ENCODE assay signal across 19 cellular contexts in the genomic region with DNA sequence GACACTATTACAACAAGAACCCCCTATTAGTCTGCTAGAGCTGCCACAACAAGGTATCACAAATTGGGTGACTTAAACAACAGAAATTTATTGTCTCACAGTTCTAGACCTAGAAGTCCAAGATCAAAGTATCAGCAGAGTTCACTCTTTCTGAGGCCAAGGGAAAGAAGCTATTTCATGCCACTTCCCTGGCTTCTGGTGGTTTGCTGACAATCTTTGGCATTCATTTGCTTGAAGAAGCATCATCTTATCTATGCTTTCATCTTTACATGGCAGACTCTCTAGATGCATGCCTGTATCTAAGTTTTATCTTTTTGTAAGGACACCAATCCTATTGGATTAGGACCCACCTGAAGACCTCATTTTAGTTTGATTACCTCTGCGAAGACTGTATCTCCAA.
"Had no signal": no experiment of that assay in that cellular context is flagged by ENCODE, and none has a peak within 500 bp of the region (broad histone marks: within the 10 kb centered on the region; RNA-seq: fewer than 3 reads in every experiment).

No MANE protein-coding gene starts in this region.

- H2AFZ ChIP-seq: hepatocyte had no signal

- H3K27ac ChIP-seq: hepatocyte, prostate gland, stomach, testis, WERI-Rb-1 had no signal

- DNase-seq: activated CD4-positive, alpha-beta memory T cell treated with anti-CD3 and anti-CD28 coated beads for 36 hours; activated CD4-positive, alpha-beta T cell treated with anti-CD3 and anti-CD28 coated beads for 36 hours; activated CD8-positive, alpha-beta memory T cell treated with anti-CD3 and anti-CD28 coated beads, Interleukin-2, amount 10 ng/mL, durations not matched to agents 7 days and 5 days; activated naive CD4-positive, alpha-beta T cell treated with anti-CD3 and anti-CD28 coated beads for 36 hours; activated naive CD8-positive, alpha-beta T cell treated with anti-CD3 and anti-CD28 coated beads, Interleukin-2, amount 50 U/mL, for 24 hours; activated T-cell treated with anti-CD3 and anti-CD28 coated beads, Interleukin-2, amount 50 U/mL, for 1 hour; aorta; erythroblast; islet precursor cell; occipital lobe; right cardiac atrium; stomach; T-helper 17 cell; testis; upper lobe of left lung; WERI-Rb-1 had no signal

- H3K79me2 ChIP-seq: hepatocyte had no signal

- H3K4me2 ChIP-seq: hepatocyte had no signal

- ATAC-seq: activated CD4-positive, alpha-beta T cell treated with anti-CD3 and anti-CD28 coated beads for 36 hours; activated CD8-positive, alpha-beta memory T cell treated with anti-CD3 and anti-CD28 coated beads, Interleukin-2, amount 10 ng/mL, durations not matched to agents 7 days and 5 days; activated naive CD8-positive, alpha-beta T cell treated with anti-CD3 and anti-CD28 coated beads, Interleukin-2, amount 50 U/mL, for 24 hours; left lobe of liver; right cardiac atrium; T-helper 17 cell had no signal

- H3K36me3 ChIP-seq: prostate gland, stomach, upper lobe of left lung, WERI-Rb-1 had no signal

- H3K4me1 ChIP-seq: prostate gland, upper lobe of left lung had no signal

- H3K9me3 ChIP-seq: prostate gland, stomach, testis, upper lobe of left lung had no signal

- H3K4me3 ChIP-seq: hepatocyte, prostate gland, stomach, testis, upper lobe of left lung had no signal

- H3K27me3 ChIP-seq: hepatocyte, stomach, testis, upper lobe of left lung had no signal
